30 cellular contexts compared by ENCODE assay signal in the genomic region with DNA sequence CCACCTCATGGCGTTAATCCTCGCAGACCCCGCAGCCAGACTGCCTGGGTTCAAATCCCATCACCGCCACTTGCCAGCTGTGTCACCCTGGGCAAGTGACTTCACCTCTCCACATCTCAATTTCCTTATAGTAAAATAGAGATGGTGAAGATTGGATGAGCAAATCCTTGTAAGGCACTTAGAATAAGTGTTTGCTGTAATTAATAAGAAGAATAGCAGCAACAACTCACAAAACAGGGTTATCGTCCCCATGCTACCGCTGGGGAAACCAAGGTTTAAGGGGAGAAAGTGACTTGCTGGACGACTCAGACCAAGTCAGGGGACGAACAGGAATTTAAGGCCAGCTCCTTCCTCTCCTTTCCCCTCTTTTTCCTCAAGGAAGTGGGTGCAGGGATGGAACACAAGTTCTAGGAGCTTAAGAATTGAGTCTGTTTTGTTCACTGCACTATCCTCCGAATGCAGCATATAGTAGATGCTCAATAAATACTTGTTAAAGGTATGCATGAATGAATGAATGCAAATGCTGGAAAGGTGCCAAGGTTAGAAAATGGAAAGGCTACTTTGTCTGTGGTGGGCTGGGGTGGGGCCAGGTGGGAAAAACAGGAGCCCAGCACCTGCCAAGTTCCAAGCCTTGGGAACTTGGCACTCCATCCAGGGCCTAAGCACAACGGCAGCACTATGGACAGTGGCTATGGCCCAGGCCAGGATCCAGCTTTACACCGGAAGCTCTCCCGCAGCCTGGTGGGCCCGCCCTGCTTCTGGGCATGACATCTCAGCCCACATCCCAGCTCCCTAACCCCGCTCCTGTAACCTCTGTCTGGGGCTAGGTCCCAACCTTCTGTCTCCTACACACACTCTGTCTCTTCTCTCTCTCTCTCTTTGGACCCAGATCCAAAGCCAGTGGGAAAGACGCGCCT. TPM values are rescaled to one million over a fixed set of nuclear protein-coding genes. Genes with fewer than 3 reads are reported as not detected.
DNase-seq lines count a peak whose midpoint lies in the region; ATAC-seq, FAIRE-seq and TF ChIP-seq lines count a peak whose summit lies in the region.
"Had no signal": no experiment of that assay in that cellular context is flagged by ENCODE, and none has a peak within 500 bp of the region (broad histone marks: within the 10 kb centered on the region; RNA-seq: fewer than 3 reads in every experiment).

No MANE protein-coding gene starts in this region.

- TF ChIP-seq POLR2A in H54 (IDR thresholded peaks at IDR 0.05; ENCODE audit: low read depth, low read length), result no peak

- peak overlapping the region; percentile 92 for H2AFZ ChIP-seq in neuronal stem cell (ENCODE audit: low read length)

- H3K9me3 ChIP-seq in HUES64 (ENCODE audit: insufficient read depth, low read depth, low read length) (no peaks in the 10 kb centered on the region), endodermal cell (ENCODE audit: control insufficient read depth, low read length) (no peaks in the 10 kb centered on the region), neuronal stem cell (replicated peaks in 1 of 2; ENCODE audit: control insufficient read depth in 2 of 2, insufficient read depth in 1 of 2, low read depth in 1 of 2, low read length in 2 of 2) (no peaks in the 10 kb centered on the region)
- H3K9me3 ChIP-seq: Peyer's patch, SJSA1 had no signal

- no peaks in the 10 kb centered on the region for H3K36me3 Mint-ChIP-seq in endodermal cell (ENCODE audit: low read depth)
- H3K36me3 Mint-ChIP-seq: CD4-positive, alpha-beta memory T cell; natural killer cell; stimulated activated memory B cell treated with anti-CD40 and anti-IgM and Interleukin-4, amounts not matched to agents 10 μg/mL and 1 μg/mL and 100 μg/mL, for 72 hours had no signal

- H3K23ac ChIP-seq in neuronal stem cell (ENCODE audit: low read depth, low read length, poor library complexity), result no peak overlapping the region

- H3K27me3 Mint-ChIP-seq in endodermal cell (ENCODE audit: insufficient read depth), result peaks cover 83% of the 10 kb centered on the region

- no peak overlapping the region for H3K27ac Mint-ChIP-seq in endodermal cell
- H3K27ac Mint-ChIP-seq: activated CD8-positive, alpha-beta T cell treated with anti-CD3 and anti-CD28 coated beads for 36 hours; activated naive CD8-positive, alpha-beta T cell treated with anti-CD3 and anti-CD28 coated beads, Interleukin-2, amount 50 U/mL, for 24 hours; CD4-positive, alpha-beta memory T cell; natural killer cell; stimulated activated memory B cell treated with anti-CD40 and anti-IgM and Interleukin-4, amounts not matched to agents 10 μg/mL and 1 μg/mL and 100 μg/mL, for 72 hours had no signal

- no peak overlapping the region for H4K8ac ChIP-seq in neuronal stem cell (ENCODE audit: low read depth, low read length)

- DNase-seq in ELF-1 (ENCODE audit: low read depth, low spot score), result peak; percentile 31
- no peak for DNase-seq in endodermal cell
- DNase-seq in neuronal stem cell (ENCODE audit: low spot score), result no peak
- DNase-seq in islet precursor cell, result no peak
- no peak for DNase-seq in H54 (ENCODE audit: insufficient read length, low spot score)
- DNase-seq: activated CD4-positive, alpha-beta T cell treated with anti-CD3 and anti-CD28 coated beads for 1 hour; activated effector memory CD4-positive, alpha-beta T cell treated with anti-CD3 and anti-CD28 coated beads, Interleukin-2, amount 50 U/mL, for 16 hours; activated T-cell treated with anti-CD3 and anti-CD28 coated beads for 4 hours; CD4-positive, alpha-beta memory T cell; DMS 273 treated with DMSO at 0.1 percent for 48 hours; left ventricle myocardium superior; MM.1S; natural killer cell; NCI-H1436; NCI-H510A; NK-92 treated with Interleukin-12 subunit alpha and Interleukin-12 subunit beta, amount 100 ng/mL, for 24 hours; T-helper 1 cell had no signal

- no peak overlapping the region for H3K27ac ChIP-seq in HUES64 (ENCODE audit: low read depth, low read length)
- no peak overlapping the region for H3K27ac ChIP-seq in endodermal cell (ENCODE audit: low read depth, low read length)
- H3K27ac ChIP-seq in neuronal stem cell (replicated peaks; ENCODE audit: low read length), result no peak overlapping the region
- H3K27ac ChIP-seq: epithelial cell of prostate, Peyer's patch, SJSA1 had no signal

- WGBS in HUES64, result 58% methylated on average over 16 of the region's 16 CpGs
- WGBS in endodermal cell (ENCODE audit: insufficient coverage in 1 of 2, insufficient read length in 1 of 2), 2 experiments, result 62 to 75% methylated on average over 5 to 16 of the region's 16 CpGs
- WGBS in neuronal stem cell (ENCODE audit: extremely low coverage in 2 of 2, insufficient read length in 2 of 2, insufficient replicate concordance in 1 of 2), 2 donors, result no CpG with 5 or more reads among the region's 16 CpGs

- H3K4me1 Mint-ChIP-seq in endodermal cell, result peaks cover 5% of the 10 kb centered on the region

- H3K27me3 ChIP-seq in HUES64 (ENCODE audit: insufficient read depth, low read length) (peaks cover 78% of the 10 kb centered on the region), endodermal cell (ENCODE audit: control insufficient read depth, insufficient read depth, low read length, poor library complexity, severe bottlenecking) (peaks cover 79% of the 10 kb centered on the region), neuronal stem cell (ENCODE audit: control insufficient read depth in 3 of 3, insufficient read depth in 3 of 3, low read depth in 1 of 3, low read length in 3 of 3) (peaks cover 19 to 93% (median 57%) of the 10 kb centered on the region in 3 experiments)

- H3K36me3 ChIP-seq in HUES64 (ENCODE audit: insufficient read depth, low read length), result no peaks in the 10 kb centered on the region
- H3K36me3 ChIP-seq in endodermal cell (ENCODE audit: control insufficient read depth, insufficient read depth, low read length), result no peaks in the 10 kb centered on the region
- no peaks in the 10 kb centered on the region for H3K36me3 ChIP-seq in neuronal stem cell (replicated peaks in 1 of 2; ENCODE audit: control insufficient read depth in 2 of 2, insufficient read depth in 2 of 2, low read length in 2 of 2)
- H3K36me3 ChIP-seq: Peyer's patch, SJSA1 had no signal

- H3K9ac ChIP-seq in HUES64 (ENCODE audit: low read depth, low read length), result no peak overlapping the region
- no peak overlapping the region for H3K9ac ChIP-seq in endodermal cell (ENCODE audit: extremely low read depth, low read length, poor library complexity, severe bottlenecking)
- no peak overlapping the region for H3K9ac ChIP-seq in neuronal stem cell (ENCODE audit: low read depth, low read length, poor library complexity)

- H2BK15ac ChIP-seq in neuronal stem cell (ENCODE audit: low read length), result no peak overlapping the region

- H2BK12ac ChIP-seq in neuronal stem cell (ENCODE audit: low read length), result no peak overlapping the region

- H3K18ac ChIP-seq in neuronal stem cell (ENCODE audit: low read length), result peak overlapping the region; percentile 79

- ATAC-seq in HG02870 (IDR thresholded peaks at IDR 0.05; ENCODE audit: unreplicated experiment), result no peak
- ATAC-seq: activated CD8-positive, alpha-beta T cell treated with anti-CD3 and anti-CD28 coated beads for 36 hours; activated naive CD8-positive, alpha-beta T cell treated with anti-CD3 and anti-CD28 coated beads, Interleukin-2, amount 50 U/mL, for 24 hours; left ventricle myocardium superior; natural killer cell; right cardiac atrium; stimulated activated memory B cell treated with anti-CD40 and anti-IgM and Interleukin-4, amounts not matched to agents 10 μg/mL and 1 μg/mL and 100 μg/mL, for 72 hours had no signal

- H2BK5ac ChIP-seq in neuronal stem cell (ENCODE audit: low read length), result no peak overlapping the region

- H3K9me3 Mint-ChIP-seq in endodermal cell, result no peaks in the 10 kb centered on the region
- H3K9me3 Mint-ChIP-seq: activated CD8-positive, alpha-beta T cell treated with anti-CD3 and anti-CD28 coated beads for 36 hours; activated naive CD8-positive, alpha-beta T cell treated with anti-CD3 and anti-CD28 coated beads, Interleukin-2, amount 50 U/mL, for 24 hours; natural killer cell; stimulated activated memory B cell treated with anti-CD40 and anti-IgM and Interleukin-4, amounts not matched to agents 10 μg/mL and 1 μg/mL and 100 μg/mL, for 72 hours had no signal

- no peak for FAIRE-seq in H54 (lab: Jason Lieb, UNC)
- FAIRE-seq: islet of Langerhans, TTC549 had no signal

- H3K79me1 ChIP-seq in neuronal stem cell (ENCODE audit: low read depth, low read length), result no peaks in the 10 kb centered on the region

- H4K91ac ChIP-seq in neuronal stem cell (ENCODE audit: low read depth, low read length, poor library complexity), result no peak overlapping the region

- no peak overlapping the region for H3K4ac ChIP-seq in neuronal stem cell (ENCODE audit: low read length)

- no peak overlapping the region for H3K14ac ChIP-seq in neuronal stem cell (ENCODE audit: low read length)

- peak overlapping the region; percentile 58 for H3K4me3 ChIP-seq in HUES64 (ENCODE audit: low read length)
- peak overlapping the region; percentile 73 for H3K4me3 ChIP-seq in endodermal cell (ENCODE audit: low read length)
- H3K4me3 ChIP-seq in neuronal stem cell (ENCODE audit: low read length in 2 of 2), result no peak overlapping the region
- H3K4me3 ChIP-seq: Peyer's patch, SJSA1 had no signal

- H3K4me1 ChIP-seq in HUES64 (ENCODE audit: insufficient read depth, low read length) (peaks cover 3% of the 10 kb centered on the region; the same call in 1 of the 2 replicates), endodermal cell (ENCODE audit: control insufficient read depth, insufficient read depth, low read length) (no peaks in the 10 kb centered on the region), neuronal stem cell (ENCODE audit: control insufficient read depth in 2 of 2, insufficient read depth in 1 of 2, low read depth in 1 of 2, low read length in 2 of 2) (peaks cover 3% of the 10 kb centered on the region in 2 donors)

- no peak overlapping the region for H3K4me3 Mint-ChIP-seq in endodermal cell
- H3K4me3 Mint-ChIP-seq: activated CD8-positive, alpha-beta T cell treated with anti-CD3 and anti-CD28 coated beads for 36 hours; activated naive CD8-positive, alpha-beta T cell treated with anti-CD3 and anti-CD28 coated beads, Interleukin-2, amount 50 U/mL, for 24 hours; natural killer cell; stimulated activated memory B cell treated with anti-CD40 and anti-IgM and Interleukin-4, amounts not matched to agents 10 μg/mL and 1 μg/mL and 100 μg/mL, for 72 hours had no signal

- peak overlapping the region; percentile 83 for H3K4me2 ChIP-seq in neuronal stem cell (ENCODE audit: insufficient read depth, low read length, poor library complexity, severe bottlenecking)

- H2BK120ac ChIP-seq in neuronal stem cell (ENCODE audit: low read depth, low read length), result no peak overlapping the region

- TF ChIP-seq CTCF in endodermal cell (conservative IDR thresholded peaks at IDR 0.05), result no peak

- H2AK5ac ChIP-seq in neuronal stem cell (ENCODE audit: low read depth, low read length), result peak overlapping the region; percentile 41

RNA-seq across cellular contexts. Expression of a gene that starts 4.9 kb away (rescaled TPM):
- 0.10 TPM for polyA plus RNA-seq in HUES64 (2013, experiment 1 of 2)
- 0.38 TPM for polyA plus RNA-seq in HUES64 (2013, experiment 2 of 2)
- total RNA-seq in endodermal cell, result under 1 TPM; 0.22 to 0.77 TPM
- 0.68 TPM for polyA plus RNA-seq in endodermal cell (2013, experiment 1 of 2)
- polyA plus RNA-seq in endodermal cell (2013, experiment 2 of 2), result 0.83 TPM
- 0.20 TPM for polyA plus RNA-seq in neuronal stem cell (2013, experiment 1 of 2)
- 0.19 TPM for polyA plus RNA-seq in neuronal stem cell (2013, experiment 2 of 2)
- total RNA-seq: activated CD8-positive, alpha-beta T cell treated with anti-CD3 and anti-CD28 coated beads for 36 hours; CD4-positive, alpha-beta memory T cell; G401; H4; natural killer cell; Peyer's patch; SJSA1 had no signal
- polyA plus RNA-seq: CD4-positive, alpha-beta memory T cell had no signal

Comparison
In these comparisons a context has a peak if more than half of its experiments do, and no peak if none do; other contexts are left out.
1. H3K4me3 ChIP-seq: peak in HUES64 (single experiment) and endodermal cell (single experiment); none in neuronal stem cell (0 of 2).